Comparison of ENCODE assay signal across 8 cellular contexts in genomic region chr12:111404362-111405148, GRCh38. TPM values are rescaled to one million over a fixed set of nuclear protein-coding genes. Genes with fewer than 3 reads are reported as not detected.
DNase-seq lines count a peak whose midpoint lies in the region; ATAC-seq and TF ChIP-seq lines count a peak whose summit lies in the region.

No MANE protein-coding gene starts in this region.

- peaks cover 18% of the 10 kb centered on the region for H3K27me3 Mint-ChIP-seq in CD4-positive, CD25-positive, alpha-beta regulatory T cell

- H3K36me3 ChIP-seq in CD4-positive, CD25-positive, alpha-beta regulatory T cell (ENCODE audit: control insufficient read depth, insufficient read depth, low read length), result no peaks in the 10 kb centered on the region
- H3K36me3 ChIP-seq in H7 (replicated peaks; ENCODE audit: control insufficient read depth, insufficient read depth, low read length) (no peaks in the 10 kb centered on the region; the same call in 1 of the 2 replicates), ascending aorta (no peaks in the 10 kb centered on the region), left lung (no peaks in the 10 kb centered on the region)

- TF ChIP-seq CTCF in RWPE1 (conservative IDR thresholded peaks at IDR 0.05; ENCODE audit: low read depth) (no peak), ascending aorta (IDR thresholded peaks at IDR 0.05) (no peak), left lung (IDR thresholded peaks at IDR 0.05) (no peak)

- H3K36me3 Mint-ChIP-seq in CD4-positive, CD25-positive, alpha-beta regulatory T cell, result no peaks in the 10 kb centered on the region

- H3K27me3 ChIP-seq in CD4-positive, CD25-positive, alpha-beta regulatory T cell (ENCODE audit: control insufficient read depth, insufficient read depth, low read length), result no peaks in the 10 kb centered on the region
- no peaks in the 10 kb centered on the region for H3K27me3 ChIP-seq in H7 (ENCODE audit: control insufficient read depth, insufficient read depth, low read length)
- H3K27me3 ChIP-seq in ascending aorta, result no peaks in the 10 kb centered on the region
- no peaks in the 10 kb centered on the region for H3K27me3 ChIP-seq in left lung

- peak overlapping the region; percentile 80 to 99 (median 92) for H3K4me3 Mint-ChIP-seq in CD4-positive, CD25-positive, alpha-beta regulatory T cell

- peaks cover 12 to 57% (median 34%) of the 10 kb centered on the region in 4 donors for H3K4me1 Mint-ChIP-seq in CD4-positive, CD25-positive, alpha-beta regulatory T cell

- intact Hi-C loops in ascending aorta (cut with DNase I), result loop anchor here (2.0 kb wide), 1 partner anchor 36 kb away; the partner anchor contains the start of gene PHETA1
- intact Hi-C loops in left lung (cut with DNase I), result no loop called here

- H3K27ac ChIP-seq in CD4-positive, CD25-positive, alpha-beta regulatory T cell (ENCODE audit: insufficient read depth, low read length, poor library complexity, severe bottlenecking), result peak overlapping the region; percentile 91
- H3K27ac ChIP-seq in RWPE1 (peak overlapping the region; percentile 75), ascending aorta (peak overlapping the region; percentile 77 to 91), left lung (peak overlapping the region; percentile 89 to 95)

- peaks cover 60% of the 10 kb centered on the region for H3K4me1 ChIP-seq in CD4-positive, CD25-positive, alpha-beta regulatory T cell (ENCODE audit: control insufficient read depth, insufficient read depth, low read length, poor library complexity, severe bottlenecking)
- H3K4me1 ChIP-seq in ascending aorta (peaks cover 2 to 25% of the 10 kb centered on the region in 2 donors), left lung (peaks cover 22 to 70% of the 10 kb centered on the region in 2 donors)

- CTCF ChIA-PET in RWPE1 (lab: Yijun Ruan, JAX), result interaction anchor here (0.6 to 2.5 kb wide), 5 partner anchors 8 to 960 kb away, joined by 3 to 12 read pairs (median 3); no protein-coding TSS in a partner anchor

- no peak for ATAC-seq in CD4-positive, CD25-positive, alpha-beta regulatory T cell (ENCODE audit: low read depth in 2 of 2)
- ATAC-seq in left lung, result no peak

- no peaks in the 10 kb centered on the region for H3K9me3 Mint-ChIP-seq in CD4-positive, CD25-positive, alpha-beta regulatory T cell

- peak overlapping the region; percentile 44 for H3K4me3 ChIP-seq in CD4-positive, CD25-positive, alpha-beta regulatory T cell (ENCODE audit: low read depth, low read length)
- H3K4me3 ChIP-seq in H7 (ENCODE audit: insufficient read depth, low read depth, low read length), result peak overlapping the region; percentile 58
- peak overlapping the region; percentile 83 to 90 for H3K4me3 ChIP-seq in ascending aorta
- peak overlapping the region; percentile 91 to 96 for H3K4me3 ChIP-seq in left lung

- peak overlapping the region; percentile 74 to 84 (median 77) for H3K27ac Mint-ChIP-seq in CD4-positive, CD25-positive, alpha-beta regulatory T cell

- no peaks in the 10 kb centered on the region for H3K9me3 ChIP-seq in CD4-positive, CD25-positive, alpha-beta regulatory T cell (ENCODE audit: control insufficient read depth in 2 of 2, low read length in 2 of 2)
- H3K9me3 ChIP-seq in ascending aorta, result no peaks in the 10 kb centered on the region
- H3K9me3 ChIP-seq in left lung, result no peaks in the 10 kb centered on the region

- peak; percentile 32 to 53 (median 34) for DNase-seq in CD4-positive, CD25-positive, alpha-beta regulatory T cell
- DNase-seq in H7 (peak; percentile 87), RWPE1 (ENCODE audit: low spot score) (no peak), ascending aorta (ENCODE audit: low spot score in 2 of 2) (peak in 1 of 2 donors; percentile 78), left lung (no peak), NCI-H128 (lab: John Stamatoyannopoulos, UW; ENCODE audit: unreplicated experiment) (no peak), superior temporal gyrus (ENCODE audit: extremely low spot score) (no peak)
- DNase-seq in stimulated activated CD4-positive, alpha-beta T cell treated with anti-CD3 and anti-CD28 coated beads, TNF-alpha, amount 100 ng/mL, for 24 hours (ENCODE audit: low read depth in 3 of 3), result peak; percentile 54 to 81 (median 56)

- POLR2A ChIA-PET in RWPE1 (lab: Yijun Ruan, JAX; ENCODE audit: low non-redundant PET), result no interaction called here

RNA-seq across cellular contexts. Expression of gene SH2B3, which starts 1.2 kb away (rescaled TPM):
- total RNA-seq in CD4-positive, CD25-positive, alpha-beta regulatory T cell, result 25.7 TPM
- polyA plus RNA-seq in CD4-positive, CD25-positive, alpha-beta regulatory T cell, result 1 to 10 TPM; 1.6 to 5.3 (median 3.8) TPM
- total RNA-seq in H7 (2014; rRNA removed; shearing (Covaris generic)), result 21.8 and 26.8 TPM in 2 replicates
- total RNA-seq in ascending aorta (124 TPM), left lung (10 to 100 TPM; 26.9 to 42.0 TPM)

RNA-seq across cellular contexts. Expression of gene PHETA1, which starts 35.7 kb away (rescaled TPM):
- 2.4 TPM for total RNA-seq in CD4-positive, CD25-positive, alpha-beta regulatory T cell
- 1 to 10 TPM in 2 of 4 donors, under 1 TPM in 2; 0.34 to 1.3 (median 0.87) TPM for polyA plus RNA-seq in CD4-positive, CD25-positive, alpha-beta regulatory T cell
- 7.1 and 10.1 TPM in 2 replicates for total RNA-seq in H7 (2014; rRNA removed; shearing (Covaris generic))
- total RNA-seq in ascending aorta (12.9 TPM), left lung (10 to 100 TPM in 1 of 2 donors, 1 to 10 TPM in 1; 9.9 to 20.5 TPM)

Comparison
In these comparisons a context has a peak if more than half of its experiments do, and no peak if none do; other contexts are left out.
1. DNase-seq: peak in CD4-positive, CD25-positive, alpha-beta regulatory T cell (3 of 3), H7 (single experiment) and stimulated activated CD4-positive, alpha-beta T cell treated with anti-CD3 and anti-CD28 coated beads, TNF-alpha, amount 100 ng/mL, for 24 hours (3 of 3); none in RWPE1 (single experiment), left lung (0 of 2), NCI-H128 (single experiment) and superior temporal gyrus (single experiment).
2. Peak in every context shown above with its lines, with median percentiles within 50 percentile points of each other: H3K27ac ChIP-seq and H3K4me3 ChIP-seq.